ENCODE assay signal across 10 cellular contexts in the genomic region with DNA sequence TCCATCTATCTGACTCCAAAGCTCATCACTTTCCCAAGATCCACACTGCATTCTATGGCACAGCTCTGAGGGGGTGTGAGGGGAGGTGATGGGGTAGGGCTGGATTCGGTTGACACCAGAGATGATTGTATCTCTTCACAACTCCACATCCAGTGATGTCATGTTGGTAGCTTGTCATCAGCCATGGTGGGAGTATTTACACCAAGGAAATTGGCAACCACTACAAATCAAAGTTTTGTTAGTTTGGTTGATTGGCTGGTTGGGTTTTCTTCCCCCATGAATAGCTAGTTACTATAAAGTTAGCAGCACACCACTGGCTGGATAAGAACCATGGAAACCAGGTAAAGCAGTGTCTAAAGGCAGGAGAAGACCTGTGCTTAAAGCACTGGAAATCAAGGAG. TPM values are rescaled to one million over a fixed set of nuclear protein-coding genes. Genes with fewer than 3 reads are reported as not detected.
"Had no signal": no experiment of that assay in that cellular context is flagged by ENCODE, and none has a peak within 500 bp of the region (broad histone marks: within the 10 kb centered on the region; RNA-seq: fewer than 3 reads in every experiment).

No MANE protein-coding gene starts in this region.

- H3K4me3 Mint-ChIP-seq: IgD-negative memory B cell had no signal

- H3K4me1 Mint-ChIP-seq: IgD-negative memory B cell had no signal

- H3K9me3 Mint-ChIP-seq: IgD-negative memory B cell had no signal

- H3K4me3 ChIP-seq: HAP-1 had no signal

- ATAC-seq: HCT116, HepG2 had no signal

- H3K27ac ChIP-seq: HL-60 had no signal

- H3K9me3 ChIP-seq: HAP-1 had no signal

- H3K27me3 Mint-ChIP-seq: IgD-negative memory B cell had no signal

- H3K4me1 ChIP-seq: HAP-1 had no signal

- DNase-seq: GOT3, H7, KG1 had no signal

RNA-seq across cellular contexts. Expression of a gene that starts 20.9 kb away (rescaled TPM):
- total RNA-seq: H4, HT1080 had no signal
- polyA plus RNA-seq: IgD-negative memory B cell had no signal

RNA-seq across cellular contexts. Expression of a gene that starts 26.0 kb away (rescaled TPM):
- total RNA-seq: H4, H7, HepG2, HT1080 had no signal
- polyA plus RNA-seq: HepG2, IgD-negative memory B cell had no signal
